In the genomic region with DNA sequence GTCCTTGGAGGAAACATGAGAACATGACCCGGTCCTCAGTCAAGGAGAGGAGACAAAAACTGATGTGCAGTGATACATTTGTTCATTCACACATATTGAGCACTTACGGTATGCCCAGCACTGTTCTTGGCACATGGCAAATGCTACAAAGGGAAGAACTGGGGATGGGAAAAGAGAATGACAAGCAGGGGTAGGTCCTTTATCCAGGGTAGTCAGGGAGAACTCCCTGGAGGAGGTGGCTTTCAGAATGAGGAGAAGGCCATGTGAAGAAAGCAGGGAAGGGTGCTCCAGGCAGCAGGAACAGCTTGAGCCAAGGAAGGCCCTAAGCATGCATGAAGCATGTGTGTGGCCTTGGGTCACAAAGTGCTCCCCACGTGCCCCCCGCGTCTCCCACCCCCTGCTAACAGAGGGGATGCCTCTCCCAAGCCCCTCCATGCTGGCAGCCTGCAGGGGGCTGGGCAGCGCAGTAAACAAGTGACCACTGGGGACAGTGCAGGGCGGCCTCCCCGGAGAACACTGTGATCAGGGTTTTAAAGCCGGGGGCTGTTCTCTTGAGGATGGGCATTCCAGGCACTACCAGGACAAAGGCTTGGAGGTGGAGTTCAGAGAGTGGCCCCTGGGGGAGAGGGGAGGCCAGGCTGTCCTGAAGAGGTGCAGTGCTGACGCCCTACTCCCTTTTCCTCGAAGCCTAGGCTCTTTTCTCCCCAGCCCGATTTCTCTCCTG, we compare ENCODE assay signal across 1 cellular context.
TF ChIP-seq lines count a peak whose summit lies in the region.

No MANE protein-coding gene starts in this region.

TF ChIP-seq in H1, 55 proteins besides CTCF, POLR2A, EP300 and RAD21:
- TF ChIP-seq SP2 (IDR thresholded peaks at IDR 0.05; ENCODE audit: low read length) (no peak), JUN (IDR thresholded peaks at IDR 0.05; ENCODE audit: low read depth, low read length) (no peak), KDM4A (IDR thresholded peaks at IDR 0.05; ENCODE audit: low read depth, low read length, severe bottlenecking) (no peak), BCL11A (IDR thresholded peaks at IDR 0.05; ENCODE audit: low read depth in 2 of 2, low read length in 2 of 2) (no peak)
